21 cellular contexts compared by ENCODE assay signal in genomic region chr11:116100016-116100415, GRCh38.
"Had no signal": no experiment of that assay in that cellular context is flagged by ENCODE, and none has a peak within 500 bp of the region (broad histone marks: within the 10 kb centered on the region; RNA-seq: fewer than 3 reads in every experiment).

No MANE protein-coding gene starts in this region.

- H3K4me1 Mint-ChIP-seq: immature natural killer cell had no signal

- H3K9me3 ChIP-seq: colonic mucosa, esophagus muscularis mucosa, gastroesophageal sphincter, heart left ventricle, left lung, lower lobe of right lung, mucosa of descending colon had no signal

- ATAC-seq: foreskin keratinocyte, gastroesophageal sphincter, heart left ventricle, left colon, left lung, left ventricle myocardium superior, lower lobe of right lung, mucosa of descending colon had no signal

- H3K4me3 Mint-ChIP-seq: dendritic cell treated with granulocyte-macrophage colony-stimulating factor and Interleukin-4, amounts not matched to agents 40 ng/mL and 50 ng/mL, for 4 days; immature natural killer cell; mesothelial cell of epicardium had no signal

- H3K36me3 Mint-ChIP-seq: immature natural killer cell, mesothelial cell of epicardium had no signal

- H3K9me3 Mint-ChIP-seq: dendritic cell treated with granulocyte-macrophage colony-stimulating factor and Interleukin-4, amounts not matched to agents 40 ng/mL and 50 ng/mL, for 4 days; mesothelial cell of epicardium had no signal

- H3K27ac Mint-ChIP-seq: dendritic cell treated with granulocyte-macrophage colony-stimulating factor and Interleukin-4, amounts not matched to agents 40 ng/mL and 50 ng/mL, for 4 days; immature natural killer cell; mesothelial cell of epicardium had no signal

- DNase-seq: colonic mucosa; cortex of kidney; effector CD4-positive, alpha-beta T cell; effector memory CD4-positive, alpha-beta T cell; foreskin keratinocyte; heart left ventricle; hypothalamus; immature natural killer cell; islet precursor cell; kidney; kidney glomerular epithelial cell; left colon; left lung; left ventricle myocardium superior; lower lobe of right lung; mesenchymal stem cell; mucosa of descending colon had no signal
